Comparison of ENCODE assay signal across 9 cellular contexts in the genomic region with DNA sequence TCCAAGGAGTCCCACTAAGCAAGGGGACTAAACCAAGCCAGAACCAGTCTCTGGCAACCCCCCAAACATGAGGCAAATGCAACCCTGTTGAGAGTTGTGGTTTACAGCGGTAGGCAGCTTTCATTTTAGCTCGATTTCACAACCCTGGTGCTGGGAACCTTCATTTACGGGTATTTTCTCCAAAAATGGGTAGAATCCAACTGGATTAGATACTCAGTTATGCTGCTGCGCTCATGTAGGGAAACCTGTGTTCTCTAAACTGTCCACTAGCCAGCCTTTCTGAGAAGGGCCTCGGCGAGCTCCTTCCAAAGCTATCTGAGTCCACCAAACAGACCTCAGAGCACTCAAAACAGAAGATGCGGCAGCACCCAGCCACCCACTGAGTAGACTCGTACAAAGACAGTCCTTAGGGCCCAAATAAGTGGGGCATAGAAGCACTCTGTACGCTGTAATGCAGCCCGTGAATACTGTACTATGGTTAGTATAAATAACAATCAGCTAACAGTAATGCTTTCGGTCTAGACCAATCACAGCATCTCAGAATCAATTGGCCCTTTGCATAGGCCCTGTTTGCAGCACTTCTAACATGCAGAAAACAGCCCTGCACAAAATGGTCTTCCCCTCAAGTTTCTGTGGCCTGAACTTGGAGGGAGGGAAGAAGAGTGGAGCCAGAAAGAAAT.
DNase-seq lines count a peak whose midpoint lies in the region; ATAC-seq and TF ChIP-seq lines count a peak whose summit lies in the region.
"Had no signal": no experiment of that assay in that cellular context is flagged by ENCODE, and none has a peak within 500 bp of the region (broad histone marks: within the 10 kb centered on the region; RNA-seq: fewer than 3 reads in every experiment).

No MANE protein-coding gene starts in this region.

- no peaks in the 10 kb centered on the region for H3K9me3 Mint-ChIP-seq in activated CD8-positive, alpha-beta memory T cell treated with anti-CD3 and anti-CD28 coated beads, Interleukin-2, amount 10 ng/mL, durations not matched to agents 7 days and 5 days (ENCODE audit: low read depth)
- no peaks in the 10 kb centered on the region for H3K9me3 Mint-ChIP-seq in immature natural killer cell
- H3K9me3 Mint-ChIP-seq: brain had no signal

- ATAC-seq in activated CD8-positive, alpha-beta memory T cell treated with anti-CD3 and anti-CD28 coated beads, Interleukin-2, amount 10 ng/mL, durations not matched to agents 7 days and 5 days, result peak; percentile 81
- peak; percentile 36 for ATAC-seq in HG03139 (IDR thresholded peaks at IDR 0.05; ENCODE audit: unreplicated experiment)

- peak overlapping the region; percentile 67 for H3K4me3 Mint-ChIP-seq in activated CD8-positive, alpha-beta memory T cell treated with anti-CD3 and anti-CD28 coated beads, Interleukin-2, amount 10 ng/mL, durations not matched to agents 7 days and 5 days
- peak overlapping the region; percentile 73 to 89 (median 80) for H3K4me3 Mint-ChIP-seq in immature natural killer cell
- H3K4me3 Mint-ChIP-seq: brain had no signal

- H3K4me1 Mint-ChIP-seq in activated CD8-positive, alpha-beta memory T cell treated with anti-CD3 and anti-CD28 coated beads, Interleukin-2, amount 10 ng/mL, durations not matched to agents 7 days and 5 days, result peaks cover 95% of the 10 kb centered on the region
- H3K4me1 Mint-ChIP-seq in immature natural killer cell, result peaks cover 94 to 100% of the 10 kb centered on the region in 2 donors
- H3K4me1 Mint-ChIP-seq: brain had no signal

- H3K27me3 Mint-ChIP-seq in activated CD8-positive, alpha-beta memory T cell treated with anti-CD3 and anti-CD28 coated beads, Interleukin-2, amount 10 ng/mL, durations not matched to agents 7 days and 5 days, result no peaks in the 10 kb centered on the region
- peaks cover 6 to 17% (median 11%) of the 10 kb centered on the region in 3 donors for H3K27me3 Mint-ChIP-seq in immature natural killer cell (ENCODE audit: low read depth in 3 of 3)

- no peak for TF ChIP-seq CTCF in BE2C (IDR thresholded peaks at IDR 0.05; ENCODE audit: low read depth, low read length)

- H3K4me3 ChIP-seq in BE2C (ENCODE audit: low read depth, low read length), result no peak overlapping the region

- H3K27ac Mint-ChIP-seq in activated CD8-positive, alpha-beta memory T cell treated with anti-CD3 and anti-CD28 coated beads, Interleukin-2, amount 10 ng/mL, durations not matched to agents 7 days and 5 days, result peak overlapping the region; percentile 95
- H3K27ac Mint-ChIP-seq in immature natural killer cell, result peak overlapping the region; percentile 96 to 99 (median 98)
- H3K27ac Mint-ChIP-seq: brain had no signal

- H3K36me3 Mint-ChIP-seq in activated CD8-positive, alpha-beta memory T cell treated with anti-CD3 and anti-CD28 coated beads, Interleukin-2, amount 10 ng/mL, durations not matched to agents 7 days and 5 days, result peaks cover 88% of the 10 kb centered on the region
- H3K36me3 Mint-ChIP-seq in immature natural killer cell, result peaks cover 52 to 88% (median 74%) of the 10 kb centered on the region in 3 donors
- H3K36me3 Mint-ChIP-seq: brain had no signal

- DNase-seq in activated CD8-positive, alpha-beta memory T cell treated with anti-CD3 and anti-CD28 coated beads, Interleukin-2, amount 10 ng/mL, durations not matched to agents 7 days and 5 days, result peak; percentile 83
- no peak for DNase-seq in activated CD8-positive, alpha-beta memory T cell treated with anti-CD3 and anti-CD28 coated beads, Interleukin-2, amount 50 U/mL, for 4 hours
- peak; percentile 77 to 79 for DNase-seq in activated T-cell treated with anti-CD3 and anti-CD28 coated beads, Interleukin-2, amount 50 U/mL, for 48 hours
- peak; percentile 69 to 77 (median 76) for DNase-seq in immature natural killer cell
- DNase-seq in NCI-H524 (lab: John Stamatoyannopoulos, UW), result no peak
- no peak for DNase-seq in BE2C
- no peak for DNase-seq in NCI-H2081 (lab: John Stamatoyannopoulos, UW)

- H3K4me1 ChIP-seq in BE2C, result no peaks in the 10 kb centered on the region

- CTCF ChIA-PET in activated CD8-positive, alpha-beta memory T cell treated with anti-CD3 and anti-CD28 coated beads, Interleukin-2, amount 10 ng/mL, durations not matched to agents 7 days and 5 days (lab: Charles Lee), result interaction anchor here (0.6 to 2.4 kb wide), 19 partner anchors 8 to 443 kb away, joined by 3 to 14 read pairs (median 4); no protein-coding TSS in a partner anchor

- H3K27me3 ChIP-seq in BE2C, result no peaks in the 10 kb centered on the region

- H3K36me3 ChIP-seq in BE2C, result no peaks in the 10 kb centered on the region; the same call in 1 of the 2 replicates

- H3K9me3 ChIP-seq in BE2C, result no peaks in the 10 kb centered on the region

Comparison
In these comparisons a context has a peak if more than half of its experiments do, and no peak if none do; other contexts are left out.
1. DNase-seq: peak in activated CD8-positive, alpha-beta memory T cell treated with anti-CD3 and anti-CD28 coated beads, Interleukin-2, amount 10 ng/mL, durations not matched to agents 7 days and 5 days (single experiment), activated T-cell treated with anti-CD3 and anti-CD28 coated beads, Interleukin-2, amount 50 U/mL, for 48 hours (2 of 2) and immature natural killer cell (3 of 3); none in activated CD8-positive, alpha-beta memory T cell treated with anti-CD3 and anti-CD28 coated beads, Interleukin-2, amount 50 U/mL, for 4 hours (single experiment), NCI-H524 (0 of 2), BE2C (single experiment) and NCI-H2081 (0 of 2).